ENCODE assay signal across 10 cellular contexts in the genomic region with DNA sequence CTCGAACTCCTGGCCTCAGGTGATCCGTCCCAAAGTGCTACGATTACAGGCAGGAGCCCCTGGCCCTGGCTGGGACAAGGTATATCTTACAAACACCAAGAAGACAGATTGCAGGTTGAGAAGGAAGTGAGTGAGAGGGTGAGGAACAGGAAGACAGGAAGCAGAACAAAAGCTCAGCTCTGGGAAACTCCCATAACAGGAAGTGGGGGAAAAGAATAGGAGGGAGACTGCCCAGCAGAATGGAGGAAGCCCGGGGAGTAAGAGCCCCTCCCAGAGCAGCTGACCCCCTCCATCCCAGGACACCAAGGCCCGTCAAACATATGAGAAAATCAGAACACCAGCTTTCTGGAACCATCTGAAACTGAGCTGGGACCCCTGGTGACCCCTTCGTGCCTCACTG. TPM values are rescaled to one million over a fixed set of nuclear protein-coding genes. Genes with fewer than 3 reads are reported as not detected.
DNase-seq lines count a peak whose midpoint lies in the region; ATAC-seq and TF ChIP-seq lines count a peak whose summit lies in the region.
"Had no signal": no experiment of that assay in that cellular context is flagged by ENCODE, and none has a peak within 500 bp of the region (broad histone marks: within the 10 kb centered on the region; RNA-seq: fewer than 3 reads in every experiment).

No MANE protein-coding gene starts in this region.

- no peak for TF ChIP-seq CTCF in RWPE1 (conservative IDR thresholded peaks at IDR 0.05; ENCODE audit: low read depth)
- no peak for TF ChIP-seq CTCF in fibroblast of pulmonary artery (IDR thresholded peaks at IDR 0.05; ENCODE audit: low read length, missing control alignments)
- no peak for TF ChIP-seq CTCF in stomach (IDR thresholded peaks at IDR 0.05)
- TF ChIP-seq CTCF in BE2C (IDR thresholded peaks at IDR 0.05; ENCODE audit: low read depth, low read length): no peak

- 68 to 81% (median 72%) methylated on average over 6 of the region's 6 CpGs for WGBS in stomach, 5 donors

- peak overlapping the region; percentile 82 for H3K27ac Mint-ChIP-seq in activated T-cell treated with anti-CD3 and anti-CD28 coated beads, Interleukin-2, amount 50 U/mL, for 72 hours

- TF ChIP-seq POLR2A in stomach (IDR thresholded peaks at IDR 0.05): no peak

- TF ChIP-seq EP300 in stomach (IDR thresholded peaks at IDR 0.05): no peak

- DNase-seq in activated T-cell treated with anti-CD3 and anti-CD28 coated beads, Interleukin-2, amount 50 U/mL, for 72 hours: peak in 1 of 2 donors; percentile 9
- no peak for DNase-seq in activated T-cell treated with anti-CD3 and anti-CD28 coated beads, Interleukin-2, amount 50 U/mL, for 1 hour
- DNase-seq in RWPE1 (ENCODE audit: low spot score) (no peak), fibroblast of pulmonary artery (ENCODE audit: low read depth) (peak; percentile 51), stomach (no peak), BE2C (no peak), NCI-H2029 treated with DMSO at 0.1 percent for 48 hours (lab: John Stamatoyannopoulos, UW) (no peak), GM19238 (ENCODE audit: insufficient read length, low spot score) (no peak)
- DNase-seq: aorta, NCI-H526 had no signal

- H3K36me3 ChIP-seq in stomach (peaks cover 3 to 33% (median 15%) of the 10 kb centered on the region in 4 donors), BE2C (no peaks in the 10 kb centered on the region)

- CTCF ChIA-PET in RWPE1 (lab: Yijun Ruan, JAX): no interaction called here

- no peaks in the 10 kb centered on the region for H3K27me3 Mint-ChIP-seq in activated T-cell treated with anti-CD3 and anti-CD28 coated beads, Interleukin-2, amount 50 U/mL, for 72 hours (ENCODE audit: low read depth)

- intact Hi-C loops in stomach (cut with DNase I; ENCODE audit: low total_unique reads): loop anchor here (5.0 kb wide), 1 partner anchor 227 kb away; no protein-coding TSS in a partner anchor

- H3K27me3 ChIP-seq in stomach (no peaks in the 10 kb centered on the region), BE2C (no peaks in the 10 kb centered on the region)

- H3K9me3 ChIP-seq in stomach: no peaks in the 10 kb centered on the region
- H3K9me3 ChIP-seq in BE2C: no peaks in the 10 kb centered on the region

- H3K27ac ChIP-seq in RWPE1 (peak overlapping the region; percentile 10; the same call in 1 of the 2 replicates), stomach (peak overlapping the region; percentile 35 to 94 (median 52))

- POLR2A ChIA-PET in RWPE1 (lab: Yijun Ruan, JAX; ENCODE audit: low non-redundant PET): no interaction called here

- H3K4me1 ChIP-seq in stomach (peaks cover 33 to 67% (median 40%) of the 10 kb centered on the region in 4 donors), BE2C (peaks cover 2% of the 10 kb centered on the region; the same call in 1 of the 2 replicates)

- H3K4me3 ChIP-seq in fibroblast of pulmonary artery (replicated peaks; ENCODE audit: low read depth, low read length): no peak overlapping the region
- H3K4me3 ChIP-seq in stomach: no peak overlapping the region
- no peak overlapping the region for H3K4me3 ChIP-seq in BE2C (ENCODE audit: low read depth, low read length)

- no peak for ATAC-seq in activated T-cell treated with anti-CD3 and anti-CD28 coated beads, Interleukin-2, amount 50 U/mL, for 72 hours (replicated peaks in 1 of 2)

- no peaks in the 10 kb centered on the region for H3K9me3 Mint-ChIP-seq in activated T-cell treated with anti-CD3 and anti-CD28 coated beads, Interleukin-2, amount 50 U/mL, for 72 hours

- H3K36me3 Mint-ChIP-seq in activated T-cell treated with anti-CD3 and anti-CD28 coated beads, Interleukin-2, amount 50 U/mL, for 72 hours (ENCODE audit: insufficient read depth in 2 of 2): peaks cover 4% of the 10 kb centered on the region in 2 donors

- peaks cover 41% of the 10 kb centered on the region for H3K4me1 Mint-ChIP-seq in activated T-cell treated with anti-CD3 and anti-CD28 coated beads, Interleukin-2, amount 50 U/mL, for 72 hours (ENCODE audit: low read depth)

- peak overlapping the region; percentile 7 to 17 for H3K4me3 Mint-ChIP-seq in activated T-cell treated with anti-CD3 and anti-CD28 coated beads, Interleukin-2, amount 50 U/mL, for 72 hours

RNA-seq across cellular contexts. Expression of a gene that starts 2.9 kb away (rescaled TPM):
- total RNA-seq in activated T-cell treated with anti-CD3 and anti-CD28 coated beads, Interleukin-2, amount 50 U/mL, for 72 hours: 10 to 100 TPM; 40.7 to 53.0 TPM
- 10 to 100 TPM; 17.4 to 70.7 (median 35.6) TPM for total RNA-seq in stomach
- 10 to 100 TPM in 2 of 3 donors, 1 to 10 TPM in 1; 8.8 to 25.1 (median 11.2) TPM for polyA plus RNA-seq in stomach
- polyA plus RNA-seq in BE2C (2012; ENCODE audit: insufficient read depth, insufficient read length, low read depth): 32.9 TPM

RNA-seq across cellular contexts. Expression of a gene that starts 32.4 kb away (rescaled TPM):
- total RNA-seq in activated T-cell treated with anti-CD3 and anti-CD28 coated beads, Interleukin-2, amount 50 U/mL, for 72 hours: 10 to 100 TPM; 84.2 to 90.0 TPM
- total RNA-seq in stomach: 10 to 100 TPM in 4 of 5 donors, not detected in 1; 25.9 to 92.8 (median 50.7) TPM
- polyA plus RNA-seq in stomach: 100 to 1,000 TPM; 241 to 411 (median 328) TPM
- polyA plus RNA-seq in BE2C (2012; ENCODE audit: insufficient read depth, insufficient read length, low read depth): 316 TPM

RNA-seq across cellular contexts. Expression of a gene that starts 37.9 kb away (rescaled TPM):
- total RNA-seq in activated T-cell treated with anti-CD3 and anti-CD28 coated beads, Interleukin-2, amount 50 U/mL, for 72 hours: 1 to 10 TPM in 1 of 2 donors, under 1 TPM in 1; 0.65 to 3.3 TPM
- 100 to 1,000 TPM in 1 of 5 donors, 10 to 100 TPM in 1, 1 to 10 TPM in 1, not detected in 2; 6.4 to 108 (median 20.1) TPM for total RNA-seq in stomach
- 10 to 100 TPM in 1 of 3 donors, 1 to 10 TPM in 2; 1.3 to 14.5 (median 8.1) TPM for polyA plus RNA-seq in stomach
- polyA plus RNA-seq in BE2C (2012; ENCODE audit: insufficient read depth, insufficient read length, low read depth): 0.85 TPM
- total RNA-seq: aorta had no signal
